9 cellular contexts compared by ENCODE assay signal in genomic region chr6:35810831-35811698, GRCh38. TPM values are rescaled to one million over a fixed set of nuclear protein-coding genes. Genes with fewer than 3 reads are reported as not detected.
DNase-seq lines count a peak whose midpoint lies in the region; ATAC-seq, FAIRE-seq and TF ChIP-seq lines count a peak whose summit lies in the region.
"Had no signal": no experiment of that assay in that cellular context is flagged by ENCODE, and none has a peak within 500 bp of the region (broad histone marks: within the 10 kb centered on the region; RNA-seq: fewer than 3 reads in every experiment).

No MANE protein-coding gene starts in this region.

- intact Hi-C loops in A673 (cut with micrococcal nuclease; ENCODE audit: unreplicated experiment) = no loop called here
- intact Hi-C loops in stomach (cut with DNase I; ENCODE audit: low total_unique reads) = no loop called here

- DNase-seq in A673 (ENCODE audit: low spot score) (peak; percentile 59), HFF-Myc (ENCODE audit: extremely low read depth, low read depth) (peak; percentile 30), SJCRH30 (peak; percentile 20 to 48), glutamatergic neuron (no peak), GM19239 (ENCODE audit: insufficient read length, low spot score) (no peak), stomach (no peak), cerebellar cortex (ENCODE audit: low spot score) (no peak)

- peaks cover 6% of the 10 kb centered on the region for H3K27me3 Mint-ChIP-seq in glutamatergic neuron (ENCODE audit: unreplicated experiment)

- H3K4me1 Mint-ChIP-seq in glutamatergic neuron (ENCODE audit: low read depth, unreplicated experiment) = peaks cover 16% of the 10 kb centered on the region

- no peak for TF ChIP-seq EP300 in stomach (IDR thresholded peaks at IDR 0.05)

- H3K36me3 Mint-ChIP-seq in glutamatergic neuron (ENCODE audit: unreplicated experiment) = no peaks in the 10 kb centered on the region

- H3K9me3 ChIP-seq in A673 (ENCODE audit: low read depth, low read length, poor library complexity, severe bottlenecking) (no peaks in the 10 kb centered on the region), SJCRH30 (replicated peaks) (no peaks in the 10 kb centered on the region), stomach (no peaks in the 10 kb centered on the region)

- H3K27ac ChIP-seq in A673 (ENCODE audit: low read depth, low read length, poor library complexity, severe bottlenecking) = no peak overlapping the region
- no peak overlapping the region for H3K27ac ChIP-seq in SJCRH30
- H3K27ac ChIP-seq in stomach = no peak overlapping the region

- H3K4me1 ChIP-seq in A673 (ENCODE audit: insufficient read depth, low read length, poor library complexity, severe bottlenecking) (peaks cover 9% of the 10 kb centered on the region), SJCRH30 (peaks cover 2% of the 10 kb centered on the region; the same call in 1 of the 2 replicates), stomach (peaks cover 0 to 8% (median 0%) of the 10 kb centered on the region in 4 donors)

- POLR2A ChIA-PET in A673 (lab: Charles Lee; ENCODE audit: low non-redundant PET) = interaction anchor here (0.7 kb wide), 1 partner anchor 41 kb away, joined by 3 read pairs; no protein-coding TSS in a partner anchor

- H3K27me3 ChIP-seq in A673 (replicated peaks; ENCODE audit: insufficient read depth, low read depth, low read length, poor library complexity) (no peaks in the 10 kb centered on the region), SJCRH30 (no peaks in the 10 kb centered on the region), stomach (peaks cover 0 to 43% (median 2%) of the 10 kb centered on the region in 3 donors)

- no peak for FAIRE-seq in GM19239 (lab: Jason Lieb, UNC)

- H3K4me3 Mint-ChIP-seq in glutamatergic neuron (ENCODE audit: unreplicated experiment) = peak overlapping the region; percentile 6

- H3K36me3 ChIP-seq in A673 (ENCODE audit: insufficient read depth, low read length, poor library complexity, severe bottlenecking) = no peaks in the 10 kb centered on the region
- no peaks in the 10 kb centered on the region for H3K36me3 ChIP-seq in SJCRH30
- no peaks in the 10 kb centered on the region for H3K36me3 ChIP-seq in stomach

- no peak overlapping the region for H3K4me3 ChIP-seq in A673 (ENCODE audit: low read depth, low read length, poor library complexity, severe bottlenecking)
- H3K4me3 ChIP-seq in HFF-Myc (replicated peaks; ENCODE audit: low read depth, low read length) = no peak overlapping the region
- peak overlapping the region; percentile 43 for H3K4me3 ChIP-seq in SJCRH30
- no peak overlapping the region for H3K4me3 ChIP-seq in stomach

- 61 to 68% (median 63%) methylated on average over 16 to 17 of the region's 17 CpGs for WGBS in stomach, 5 donors

- CTCF ChIA-PET in A673 (lab: Charles Lee) = no interaction called here

- TF ChIP-seq CTCF in A673 (conservative IDR thresholded peaks at IDR 0.05; ENCODE audit: low read depth, low read length) (no peak), HFF-Myc (IDR thresholded peaks at IDR 0.05; ENCODE audit: low read depth, low read length, missing control alignments) (no peak), glutamatergic neuron (IDR thresholded peaks at IDR 0.05; ENCODE audit: partially characterized antibody, unreplicated experiment) (no peak), stomach (IDR thresholded peaks at IDR 0.05) (no peak)

- TF ChIP-seq POLR2A in stomach (IDR thresholded peaks at IDR 0.05) = no peak

- ATAC-seq in HG02763 (IDR thresholded peaks at IDR 0.05; ENCODE audit: unreplicated experiment) = no peak

- peak overlapping the region; percentile 75 for H3K27ac Mint-ChIP-seq in glutamatergic neuron (ENCODE audit: unreplicated experiment)

- H3K9me3 Mint-ChIP-seq in glutamatergic neuron (ENCODE audit: unreplicated experiment) = peaks cover 3% of the 10 kb centered on the region

- BruUV-seq in A673 (replicated peaks; lab: Mats Ljungman, UMichigan) = no TSS peak

RNA-seq across cellular contexts. Expression of gene LHFPL5, which starts 5.9 kb away (rescaled TPM):
- total RNA-seq in A673 (2021) (not detected in 2 replicates), glutamatergic neuron (ENCODE audit: unreplicated experiment) (1.7 TPM), stomach (not detected)
- total RNA-seq in SJCRH30 (2014; rRNA removed; shearing (Covaris generic)) = 0.08 and 0.10 TPM in 2 replicates
- not detected for polyA plus RNA-seq in stomach
- total RNA-seq: ureter had no signal

RNA-seq across cellular contexts. Expression of gene CLPS, which starts 13.9 kb away (rescaled TPM):
- total RNA-seq in A673 (2021) (not detected in 2 replicates), glutamatergic neuron (ENCODE audit: unreplicated experiment) (not detected), stomach (not detected)
- not detected in 2 replicates for total RNA-seq in SJCRH30 (2014; rRNA removed; shearing (Covaris generic))
- polyA plus RNA-seq in stomach = 10 to 100 TPM in 1 of 3 donors, 1 to 10 TPM in 2; 2.0 to 25.5 (median 2.6) TPM
- total RNA-seq: ureter had no signal

RNA-seq across cellular contexts. Expression of gene CLPSL1, which starts 30.2 kb away (rescaled TPM):
- total RNA-seq in A673 (2021) = not detected in 2 replicates
- total RNA-seq in SJCRH30 (2014; rRNA removed; shearing (Covaris generic)) = not detected in 2 replicates
- total RNA-seq in glutamatergic neuron (ENCODE audit: unreplicated experiment) = not detected
- total RNA-seq in stomach = not detected
- not detected for polyA plus RNA-seq in stomach
- total RNA-seq: ureter had no signal

RNA-seq across cellular contexts. Expression of gene CLPSL2, which starts 34.7 kb away (rescaled TPM):
- total RNA-seq in A673 (2021) (not detected in 2 replicates), glutamatergic neuron (ENCODE audit: unreplicated experiment) (not detected), stomach (not detected)
- total RNA-seq in SJCRH30 (2014; rRNA removed; shearing (Covaris generic)) = not detected in 2 replicates
- not detected for polyA plus RNA-seq in stomach
- total RNA-seq: ureter had no signal

Comparison
In these comparisons a context has a peak if more than half of its experiments do, and no peak if none do; other contexts are left out.
1. DNase-seq: peak in A673 (single experiment), HFF-Myc (single experiment) and SJCRH30 (2 of 2); none in glutamatergic neuron (single experiment), GM19239 (single experiment), stomach (single experiment) and cerebellar cortex (single experiment).